In the genomic region with DNA sequence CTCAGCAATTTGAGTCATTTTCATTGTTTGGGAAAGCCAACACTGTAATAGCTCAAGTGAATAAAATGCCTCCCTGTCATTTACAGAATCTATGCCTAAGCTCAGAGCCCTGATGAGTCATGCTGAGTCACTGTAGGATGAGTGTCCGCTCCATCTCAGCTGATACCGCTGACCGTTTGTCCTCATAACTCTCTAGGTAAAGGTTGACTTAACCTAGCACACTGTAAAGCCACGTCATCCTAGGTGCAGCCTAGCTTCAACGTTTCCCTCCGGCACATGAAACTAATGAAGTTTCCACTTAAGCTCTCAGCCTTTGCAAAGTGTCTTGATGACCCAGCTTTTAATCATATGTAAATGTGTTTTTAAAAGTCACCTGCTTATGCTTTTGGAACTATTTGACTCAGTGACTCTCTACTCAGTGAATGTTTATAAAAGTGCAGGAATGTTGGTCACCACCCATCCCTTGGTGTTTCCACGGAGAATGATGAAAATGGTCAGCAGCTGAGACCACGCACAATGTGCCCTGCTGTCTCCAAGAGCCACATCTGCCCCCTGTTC, we compare ENCODE assay signal across 1 cellular context.
TF ChIP-seq lines count a peak whose summit lies in the region.

No MANE protein-coding gene starts in this region.

TF ChIP-seq in HCT116, 20 proteins besides CTCF, POLR2A, EP300 and RAD21 (continued from another document):
- TF ChIP-seq SP1 (IDR thresholded peaks at IDR 0.05; ENCODE audit: low read depth) (peak; percentile 93), CEBPB (IDR thresholded peaks at IDR 0.05; ENCODE audit: low read depth) (peak; percentile 76), EZH2phosphoT487 (IDR thresholded peaks at IDR 0.05; ENCODE audit: borderline replicate concordance) (no peak)
